In genomic region chr11:102171101-102171500, GRCh38 we compare ENCODE assay signal across 10 cellular contexts.
A peak's percentile ranks its signal among the peaks of the same experiment; 100 is the strongest.
DNase-seq lines count a peak whose midpoint lies in the region; ATAC-seq and TF ChIP-seq lines count a peak whose summit lies in the region.
"Had no signal": no experiment of that assay in that cellular context is flagged by ENCODE, and none has a peak within 500 bp of the region (broad histone marks: within the 10 kb centered on the region; RNA-seq: fewer than 3 reads in every experiment).

No MANE protein-coding gene starts in this region.

- H3K4me1 ChIP-seq in foreskin keratinocyte (peaks cover 58% of the 10 kb centered on the region), psoas muscle (peaks cover 8% of the 10 kb centered on the region)

- H3K4me3 ChIP-seq in psoas muscle = no peak overlapping the region

- BruUV-seq in Calu3 (replicated peaks; lab: Mats Ljungman, UMichigan) = no TSS peak

- H3K9me3 ChIP-seq in psoas muscle = no peaks in the 10 kb centered on the region

- H3K27ac ChIP-seq in foreskin keratinocyte (no peak overlapping the region), psoas muscle (peak overlapping the region; percentile 13)

- TF ChIP-seq CTCF in Calu3 (IDR thresholded peaks at IDR 0.05; ENCODE audit: unreplicated experiment) = no peak
- no peak for TF ChIP-seq CTCF in foreskin keratinocyte (conservative IDR thresholded peaks at IDR 0.05)
- no peak for TF ChIP-seq CTCF in psoas muscle (IDR thresholded peaks at IDR 0.05)

- peak overlapping the region; percentile 58 for H3K27ac Mint-ChIP-seq in Calu3 (ENCODE audit: unreplicated experiment)
- H3K27ac Mint-ChIP-seq: CD14-positive monocyte; stimulated activated memory B cell treated with anti-CD40 and anti-IgM and Interleukin-4, amounts not matched to agents 10 μg/mL and 1 μg/mL and 100 μg/mL, for 72 hours had no signal

- no peaks in the 10 kb centered on the region for H3K27me3 Mint-ChIP-seq in Calu3 (ENCODE audit: unreplicated experiment)

- H3K27me3 ChIP-seq in foreskin keratinocyte = no peaks in the 10 kb centered on the region
- no peaks in the 10 kb centered on the region for H3K27me3 ChIP-seq in psoas muscle (ENCODE audit: insufficient read depth in 3 of 3, low read length in 2 of 3)

- CTCF ChIA-PET in Calu3 (lab: Charles Lee) = interaction anchor here (0.9 to 1.1 kb wide), 5 partner anchors 13 to 308 kb away, joined by 3 to 4 read pairs (median 3); no protein-coding TSS in a partner anchor

- peaks cover 0 to 7% of the 10 kb centered on the region in 2 donors for H3K36me3 ChIP-seq in psoas muscle (ENCODE audit: insufficient read depth in 1 of 2, low read depth in 1 of 2)

- peaks cover 27% of the 10 kb centered on the region for H3K36me3 Mint-ChIP-seq in Calu3 (ENCODE audit: insufficient read depth, unreplicated experiment)
- H3K36me3 Mint-ChIP-seq: CD14-positive monocyte; stimulated activated memory B cell treated with anti-CD40 and anti-IgM and Interleukin-4, amounts not matched to agents 10 μg/mL and 1 μg/mL and 100 μg/mL, for 72 hours had no signal

- no peak for DNase-seq in Calu3
- DNase-seq in amniotic epithelial cell (ENCODE audit: low read depth) = peak; percentile 91
- peak in 1 of 2 donors; percentile 56 for DNase-seq in foreskin keratinocyte
- no peak for DNase-seq in psoas muscle
- DNase-seq in NCI-H526 treated with DMSO at 0.1 percent for 48 hours (lab: John Stamatoyannopoulos, UW) = no peak
- no peak for DNase-seq in NCI-H510A treated with DMSO at 0.1 percent for 48 hours (lab: John Stamatoyannopoulos, UW)
- DNase-seq in NCI-H748 (lab: John Stamatoyannopoulos, UW; ENCODE audit: unreplicated experiment) = no peak

- H3K4me3 Mint-ChIP-seq in Calu3 (ENCODE audit: low read depth, unreplicated experiment) = no peak overlapping the region
- H3K4me3 Mint-ChIP-seq: CD14-positive monocyte; stimulated activated memory B cell treated with anti-CD40 and anti-IgM and Interleukin-4, amounts not matched to agents 10 μg/mL and 1 μg/mL and 100 μg/mL, for 72 hours had no signal

- peak; percentile 59 for ATAC-seq in foreskin keratinocyte
- peak in 1 of 4 donors; percentile 33 for ATAC-seq in psoas muscle
- no peak for ATAC-seq in HG02973 (IDR thresholded peaks at IDR 0.05; ENCODE audit: unreplicated experiment)
- ATAC-seq: stimulated activated memory B cell treated with anti-CD40 and anti-IgM and Interleukin-4, amounts not matched to agents 10 μg/mL and 1 μg/mL and 100 μg/mL, for 72 hours had no signal

- peaks cover 42% of the 10 kb centered on the region for H3K4me1 Mint-ChIP-seq in Calu3 (ENCODE audit: low read depth, unreplicated experiment)
- H3K4me1 Mint-ChIP-seq: CD14-positive monocyte; stimulated activated memory B cell treated with anti-CD40 and anti-IgM and Interleukin-4, amounts not matched to agents 10 μg/mL and 1 μg/mL and 100 μg/mL, for 72 hours had no signal

- H3K9me3 Mint-ChIP-seq in Calu3 (ENCODE audit: low read depth, unreplicated experiment) = no peaks in the 10 kb centered on the region
- H3K9me3 Mint-ChIP-seq: stimulated activated memory B cell treated with anti-CD40 and anti-IgM and Interleukin-4, amounts not matched to agents 10 μg/mL and 1 μg/mL and 100 μg/mL, for 72 hours had no signal

- intact Hi-C loops in Calu3 (cut with micrococcal nuclease; ENCODE audit: unreplicated experiment) = loop anchor here (2.0 kb wide), 2 partner anchors 14 to 58 kb away; no protein-coding TSS in a partner anchor
- intact Hi-C loops in psoas muscle (cut with DNase I) = no loop called here
